12 cellular contexts compared by ENCODE assay signal in the genomic region with DNA sequence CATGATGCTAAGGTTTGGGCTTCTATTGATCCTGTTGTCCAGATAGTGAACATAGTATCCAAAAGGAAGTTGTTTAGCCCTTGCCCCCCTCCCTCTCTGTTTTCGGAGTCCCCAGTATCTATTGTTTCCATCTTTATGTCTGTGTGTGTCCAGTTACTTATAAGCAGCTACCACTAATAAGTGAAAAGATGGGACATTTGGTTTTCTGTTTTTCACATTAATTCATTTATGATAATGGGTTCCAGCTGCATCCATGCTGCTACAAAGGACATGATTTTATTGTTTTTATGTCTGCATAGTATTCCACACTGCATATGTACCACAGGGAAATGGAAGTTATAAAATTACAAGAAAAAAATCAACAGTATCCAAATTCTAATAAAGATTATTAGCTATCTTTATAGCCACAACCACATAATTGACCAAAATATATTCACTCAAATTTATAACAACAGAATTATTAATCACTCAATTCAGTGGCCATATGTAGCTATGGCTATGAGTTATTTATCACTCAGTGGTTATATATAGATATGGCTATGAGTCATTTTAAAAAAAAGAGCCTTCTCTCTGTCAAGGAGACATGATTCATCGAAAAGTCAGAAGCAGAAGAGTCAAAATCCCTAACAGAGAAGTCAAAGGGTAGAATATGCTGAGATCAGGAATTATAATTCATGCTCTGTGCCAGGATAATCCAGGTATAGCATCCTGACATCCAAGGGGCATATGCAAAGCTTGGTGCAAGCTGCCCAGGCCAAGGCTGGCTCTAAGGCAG.
DNase-seq lines count a peak whose midpoint lies in the region; ATAC-seq, FAIRE-seq and TF ChIP-seq lines count a peak whose summit lies in the region.
"Had no signal": no experiment of that assay in that cellular context is flagged by ENCODE, and none has a peak within 500 bp of the region (broad histone marks: within the 10 kb centered on the region; RNA-seq: fewer than 3 reads in every experiment).

No MANE protein-coding gene starts in this region.

- H4K20me1 ChIP-seq in PC-3 (ENCODE audit: low read length): no peaks in the 10 kb centered on the region

- no peaks in the 10 kb centered on the region for H3K79me2 ChIP-seq in PC-3 (ENCODE audit: low read length)

- H3K4me1 ChIP-seq in PC-3 (ENCODE audit: insufficient read depth, low read length): peaks cover 20% of the 10 kb centered on the region; the same call in 1 of the 2 replicates

- no peaks in the 10 kb centered on the region for H3K27me3 Mint-ChIP-seq in chondrocyte (ENCODE audit: low read depth)

- no peak overlapping the region for H3K4me3 ChIP-seq in PC-3 (ENCODE audit: low read length)

- no peak overlapping the region for H2AFZ ChIP-seq in PC-3 (ENCODE audit: low read length)

- CTCF ChIA-PET in PC-3 (lab: Charles Lee): no interaction called here

- H3K9me3 ChIP-seq in PC-3 (ENCODE audit: low read length): no peaks in the 10 kb centered on the region

- no peaks in the 10 kb centered on the region for H3K36me3 ChIP-seq in PC-3 (ENCODE audit: low read depth, low read length)

- DNase-seq in PC-3: peak; percentile 63
- peak; percentile 23 for DNase-seq in kidney glomerular epithelial cell (lab: John Stamatoyannopoulos, UW)
- DNase-seq in urothelium cell line (ENCODE audit: low spot score): no peak
- no peak for DNase-seq in chondrocyte (ENCODE audit: low spot score)
- no peak for DNase-seq in NCI-H1694 treated with DMSO at 0.1 percent for 48 hours (lab: John Stamatoyannopoulos, UW)
- no peak for DNase-seq in occipital lobe (lab: John Stamatoyannopoulos, UW)
- DNase-seq: activated naive CD4-positive, alpha-beta T cell treated with anti-CD3 and anti-CD28 coated beads for 36 hours; endodermal cell; left colon; stimulated activated CD8-positive, alpha-beta memory T cell treated with anti-CD3 and anti-CD28 coated beads, Interleukin-4, amount 100 ng/mL, for 48 hours had no signal

- no peaks in the 10 kb centered on the region for H3K9me2 ChIP-seq in PC-3 (replicated peaks; ENCODE audit: low read length)

- H3K4me3 Mint-ChIP-seq in chondrocyte (ENCODE audit: unreplicated experiment): no peak overlapping the region
- H3K4me3 Mint-ChIP-seq: activated naive CD4-positive, alpha-beta T cell treated with anti-CD3 and anti-CD28 coated beads for 36 hours; endodermal cell had no signal

- H3K9me3 Mint-ChIP-seq in chondrocyte (ENCODE audit: low read depth): peaks cover 5% of the 10 kb centered on the region
- H3K9me3 Mint-ChIP-seq: endodermal cell had no signal

- no peaks in the 10 kb centered on the region for H3K36me3 Mint-ChIP-seq in chondrocyte (ENCODE audit: low read depth)

- POLR2A ChIA-PET in PC-3 (lab: Charles Lee; ENCODE audit: unreplicated experiment): no interaction called here

- ATAC-seq in GM18519 (IDR thresholded peaks at IDR 0.05; ENCODE audit: low FRiP score, unreplicated experiment) (peak; percentile 77), HG02885 (IDR thresholded peaks at IDR 0.05; ENCODE audit: poor library complexity, unreplicated experiment) (peak; percentile 91), PC-3 (no peak; the same call in 1 of the 2 replicates)
- ATAC-seq: left colon had no signal

- intact Hi-C loops in PC-3 (cut with micrococcal nuclease): no loop called here

- peak overlapping the region; percentile 66 for H3K27ac ChIP-seq in PC-3 (ENCODE audit: low read length)

- peak overlapping the region; percentile 24; the same call in 1 of the 2 replicates for H3K4me2 ChIP-seq in PC-3 (ENCODE audit: low read length)

- H3F3A ChIP-seq in PC-3 (ENCODE audit: low read length, unreplicated experiment): no peaks in the 10 kb centered on the region

- TF ChIP-seq CTCF in PC-3 (conservative IDR thresholded peaks at IDR 0.05; ENCODE audit: low read depth, low read length) (no peak), chondrocyte (IDR thresholded peaks at IDR 0.05) (no peak)

- BruUV-seq in PC-3 (replicated peaks; lab: Mats Ljungman, UMichigan): no TSS peak

- peaks cover 24% of the 10 kb centered on the region for H3K4me1 Mint-ChIP-seq in chondrocyte (ENCODE audit: low read depth)
- H3K4me1 Mint-ChIP-seq: endodermal cell had no signal

- H3K27ac Mint-ChIP-seq in chondrocyte (ENCODE audit: unreplicated experiment): no peak overlapping the region
- H3K27ac Mint-ChIP-seq: activated naive CD4-positive, alpha-beta T cell treated with anti-CD3 and anti-CD28 coated beads for 36 hours; endodermal cell had no signal

- no peak for FAIRE-seq in urothelium cell line (lab: Jason Lieb, UNC)

- no peaks in the 10 kb centered on the region for H3K27me3 ChIP-seq in PC-3 (ENCODE audit: low read length)

- H3K9ac ChIP-seq in PC-3 (ENCODE audit: low read length): no peak overlapping the region

Comparison
In these comparisons a context has a peak if more than half of its experiments do, and no peak if none do; other contexts are left out.
1. DNase-seq: peak in PC-3 (single experiment) and kidney glomerular epithelial cell (single experiment); none in urothelium cell line (single experiment), chondrocyte (single experiment), NCI-H1694 treated with DMSO at 0.1 percent for 48 hours (single experiment) and occipital lobe (single experiment).